16 cellular contexts compared by ENCODE assay signal in the genomic region with DNA sequence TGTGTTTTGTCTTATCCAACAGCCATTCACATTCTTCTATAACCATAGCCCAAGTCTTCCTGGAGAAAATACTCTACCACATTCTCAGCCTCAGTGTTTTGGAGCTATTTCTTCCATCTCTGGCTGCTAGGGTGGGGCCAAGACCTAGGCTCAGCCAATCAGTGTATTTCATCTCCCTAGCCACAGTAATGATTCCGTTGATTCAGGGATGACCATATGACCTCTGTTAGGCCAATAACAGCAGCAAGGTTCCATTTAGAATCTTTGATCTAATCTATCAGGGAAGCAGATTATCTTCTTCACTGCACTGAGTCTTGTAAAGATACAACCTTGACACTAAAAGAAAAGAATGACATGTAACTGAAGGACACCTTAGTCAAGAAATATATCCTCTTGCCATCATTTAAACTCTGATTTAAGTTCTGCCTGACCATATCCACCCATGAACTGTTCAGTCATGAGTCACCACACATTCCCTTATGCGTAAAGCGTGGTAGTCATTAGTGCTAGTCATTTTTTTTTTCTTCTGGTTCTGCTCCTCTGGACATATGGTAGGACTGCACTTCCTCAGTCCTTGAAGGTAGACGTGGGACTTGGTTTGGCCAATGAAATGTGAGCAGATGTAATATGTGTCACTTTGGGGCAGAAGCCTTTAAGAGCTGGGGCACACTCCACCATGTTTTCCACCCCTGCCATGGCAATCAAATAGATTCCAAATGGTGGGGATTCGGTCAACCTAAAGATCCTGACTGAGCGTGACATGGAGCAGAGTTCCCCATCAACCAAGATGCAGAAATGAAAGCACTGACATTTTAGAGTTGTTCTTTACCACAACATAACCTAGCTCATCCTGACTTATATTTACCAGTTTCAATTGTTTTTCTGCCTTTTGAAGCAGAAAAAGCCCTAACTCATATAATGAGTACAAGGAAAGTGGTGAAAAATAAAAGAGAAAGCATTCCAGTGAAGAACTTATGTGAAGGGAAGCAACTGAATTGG. TPM values are rescaled to one million over a fixed set of nuclear protein-coding genes. Genes with fewer than 3 reads are reported as not detected.
DNase-seq lines count a peak whose midpoint lies in the region; ATAC-seq and TF ChIP-seq lines count a peak whose summit lies in the region.
"Had no signal": no experiment of that assay in that cellular context is flagged by ENCODE, and none has a peak within 500 bp of the region (broad histone marks: within the 10 kb centered on the region; RNA-seq: fewer than 3 reads in every experiment).

No MANE protein-coding gene starts in this region.

- H3K9me3 ChIP-seq in HCT116 (ENCODE audit: control insufficient read depth in 1 of 2, insufficient read depth in 1 of 2, low read depth in 1 of 2, low read length in 2 of 2), result no peaks in the 10 kb centered on the region
- no peaks in the 10 kb centered on the region for H3K9me3 ChIP-seq in SK-N-SH

- WGBS in SK-N-SH (ENCODE audit: low lambda C conversion rate), result 53% methylated on average over 6 of the region's 6 CpGs

- H3K4me1 ChIP-seq in HCT116 (ENCODE audit: control insufficient read depth in 1 of 2, insufficient read depth in 2 of 2, low read length in 2 of 2) (peaks cover 0 to 28% of the 10 kb centered on the region in 2 experiments; a peak in 2 of 4 replicates), SK-N-SH (ENCODE audit: control insufficient read depth in 1 of 2, insufficient read depth in 2 of 2, low read depth in 1 of 2, low read length in 1 of 2) (peaks cover 0 to 12% of the 10 kb centered on the region in 2 experiments; a peak in 2 of 4 replicates)

- POLR2A ChIA-PET in HCT116 (lab: Charles Lee) (interaction anchor here (0.9 kb wide), 1 partner anchor 13 kb away, joined by 4 read pairs; a partner anchor contains a TSS), SK-N-SH (lab: Yijun Ruan, JAX) (no interaction called here)

- H3K27me3 ChIP-seq in HCT116 (ENCODE audit: insufficient read depth, low read length) (no peaks in the 10 kb centered on the region), SK-N-SH (ENCODE audit: insufficient read depth) (no peaks in the 10 kb centered on the region)

- BruUV-seq in HCT116 (replicated peaks; lab: Mats Ljungman, UMichigan), result no TSS peak

- ATAC-seq in HCT116 (peak; percentile 81), sciatic nerve (no peak), HG03039 (IDR thresholded peaks at IDR 0.05; ENCODE audit: unreplicated experiment) (no peak)
- ATAC-seq: right cardiac atrium had no signal

- TF ChIP-seq RAD21 in HCT116 (IDR thresholded peaks at IDR 0.05; ENCODE audit: low read depth), result no peak
- TF ChIP-seq RAD21 in SK-N-SH (IDR thresholded peaks at IDR 0.05; ENCODE audit: low read length), result no peak

- intact Hi-C loops in HCT116 (cut with micrococcal nuclease), result no loop called here
- intact Hi-C loops in sciatic nerve (cut with DNase I), result no loop called here

- H4K20me1 ChIP-seq in HCT116 (ENCODE audit: insufficient read depth), result no peaks in the 10 kb centered on the region
- H4K20me1 ChIP-seq in SK-N-SH (ENCODE audit: insufficient read depth), result no peaks in the 10 kb centered on the region

- H3K36me3 ChIP-seq in HCT116 (ENCODE audit: control insufficient read depth in 1 of 2, insufficient read depth in 2 of 2, low read length in 2 of 2) (no peaks in the 10 kb centered on the region), SK-N-SH (replicated peaks in 1 of 2; ENCODE audit: control insufficient read depth in 1 of 2, insufficient read depth in 2 of 2, low read length in 1 of 2) (no peaks in the 10 kb centered on the region)

- H3K9me2 ChIP-seq in HCT116 (ENCODE audit: insufficient read depth) (no peaks in the 10 kb centered on the region), SK-N-SH (no peaks in the 10 kb centered on the region)

- TF ChIP-seq CTCF in HCT116 (IDR thresholded peaks at IDR 0.05 in 2 of 3, conservative IDR thresholded peaks at IDR 0.05 in 1 of 3; ENCODE audit: borderline replicate concordance in 1 of 3, insufficient read depth in 1 of 3, low read depth in 2 of 3, low read length in 2 of 3) (no peak), SK-N-SH (IDR thresholded peaks at IDR 0.05) (no peak), fibroblast of the aortic adventitia (IDR thresholded peaks at IDR 0.05; ENCODE audit: insufficient read depth, low read length) (no peak), coronary artery (IDR thresholded peaks at IDR 0.05) (no peak)

- no peak overlapping the region; a peak in 1 of 4 replicates for H3K4me3 ChIP-seq in HCT116 (replicated peaks in 1 of 2; ENCODE audit: low read depth in 1 of 2, low read length in 2 of 2)
- no peak overlapping the region for H3K4me3 ChIP-seq in SK-N-SH (ENCODE audit: low read depth in 2 of 2, low read length in 1 of 2)
- H3K4me3 ChIP-seq in fibroblast of the aortic adventitia (ENCODE audit: low read depth, low read length), result no peak overlapping the region
- H3K4me3 ChIP-seq in coronary artery, result no peak overlapping the region

- DNase-seq in HCT116 (ENCODE audit: low read depth, low spot score) (peak; percentile 40), SK-N-SH (no peak), fibroblast of the aortic adventitia (ENCODE audit: low read depth) (peak; percentile 80), coronary artery (ENCODE audit: low spot score) (no peak), sciatic nerve (ENCODE audit: low spot score) (no peak)
- DNase-seq in activated effector memory CD4-positive, alpha-beta T cell treated with anti-CD3 and anti-CD28 coated beads, Interleukin-2, amount 50 U/mL, for 16 hours, result no peak
- DNase-seq: activated CD4-positive, alpha-beta T cell treated with anti-CD3 and anti-CD28 coated beads, Interleukin-2, amount 50 U/mL, for 4 hours; cerebellar nuclear complex; kidney; NCI-H2227 treated with DMSO at 0.1 percent for 48 hours; right cardiac atrium; RPMI8226; T-helper 9 cell had no signal

- peaks cover 9% of the 10 kb centered on the region for H3F3A ChIP-seq in SK-N-SH (replicated peaks; ENCODE audit: insufficient read depth)

- H3K9ac ChIP-seq in HCT116 (ENCODE audit: low read length), result no peak overlapping the region
- no peak overlapping the region for H3K9ac ChIP-seq in SK-N-SH

- H3K79me2 ChIP-seq in HCT116 (ENCODE audit: insufficient read depth, low read length) (no peaks in the 10 kb centered on the region), SK-N-SH (ENCODE audit: insufficient read depth) (no peaks in the 10 kb centered on the region)

- CTCF ChIA-PET in HCT116 (lab: Charles Lee) (interaction anchor here (1.1 kb wide), 1 partner anchor 40 kb away, joined by 3 read pairs; no protein-coding TSS in a partner anchor), SK-N-SH (lab: Yijun Ruan, JAX) (interaction anchor here (1.3 kb wide), 1 partner anchor 22 kb away, joined by 3 read pairs; no protein-coding TSS in a partner anchor)

- H3K4me2 ChIP-seq in HCT116 (ENCODE audit: low read length), result peak overlapping the region; percentile 49
- H3K4me2 ChIP-seq in SK-N-SH, result 0 out of 2 replicates have a peak overlapping the region, but pooled peaks have one; percentile 32

- no peak overlapping the region for H3K27ac ChIP-seq in HCT116 (ENCODE audit: low read depth, low read length)
- peak overlapping the region in 1 of 2 experiments; percentile 45; a peak in 2 of 4 replicates for H3K27ac ChIP-seq in SK-N-SH (ENCODE audit: low read depth in 2 of 2, low read length in 1 of 2)
- H3K27ac ChIP-seq in coronary artery, result no peak overlapping the region

- H2AFZ ChIP-seq in HCT116 (ENCODE audit: low read depth, low read length, poor library complexity, severe bottlenecking) (peak overlapping the region; percentile 87), SK-N-SH (ENCODE audit: low read depth) (peak overlapping the region; percentile 54; the same call in 1 of the 2 replicates)

- no peak for TF ChIP-seq EP300 in SK-N-SH (IDR thresholded peaks at IDR 0.05; ENCODE audit: borderline replicate concordance in 1 of 2, low read depth in 1 of 2, low read length in 1 of 2)

- TF ChIP-seq POLR2A in HCT116 (IDR thresholded peaks at IDR 0.05; ENCODE audit: borderline replicate concordance, extremely low read depth, insufficient read depth, insufficient read length), result no peak

- RAD21 ChIA-PET in HCT116 (lab: Charles Lee; ENCODE audit: low non-redundant PET in 1 of 2, low total read pairs in 2 of 2, uncharacterized antibody in 2 of 2, unreplicated experiment in 2 of 2), result interaction anchor here in 1 of 2 experiments (1.7 kb wide), 1 partner anchor 13 kb away, joined by 3 read pairs; a partner anchor contains a TSS

TF ChIP-seq in SK-N-SH, 30 proteins besides CTCF, POLR2A, EP300 and RAD21 (continues in another document):
- TF ChIP-seq CHD2 (IDR thresholded peaks at IDR 0.05; ENCODE audit: low read length, partially characterized antibody) (no peak), GATA2 (CRISPR knock-in tag; IDR thresholded peaks at IDR 0.05) (no peak), FOXJ3 (CRISPR knock-in tag; IDR thresholded peaks at IDR 0.05) (no peak), POLR2AphosphoS5 (IDR thresholded peaks at IDR 0.05; ENCODE audit: low read depth, low read length) (no peak), FOSL2 (IDR thresholded peaks at IDR 0.05; ENCODE audit: borderline replicate concordance, low read depth) (peak; percentile 88; the same call in 1 of the 2 replicates), NFIC (IDR thresholded peaks at IDR 0.05; ENCODE audit: borderline replicate concordance) (no peak), SIN3A (IDR thresholded peaks at IDR 0.05; ENCODE audit: borderline replicate concordance, low read depth, low read length) (no peak), MXI1 (IDR thresholded peaks at IDR 0.05; ENCODE audit: low read depth, low read length) (no peak), EZH2phosphoT487 (IDR thresholded peaks at IDR 0.05; ENCODE audit: borderline replicate concordance, low read depth) (no peak)
- TF ChIP-seq, protein P1, sequence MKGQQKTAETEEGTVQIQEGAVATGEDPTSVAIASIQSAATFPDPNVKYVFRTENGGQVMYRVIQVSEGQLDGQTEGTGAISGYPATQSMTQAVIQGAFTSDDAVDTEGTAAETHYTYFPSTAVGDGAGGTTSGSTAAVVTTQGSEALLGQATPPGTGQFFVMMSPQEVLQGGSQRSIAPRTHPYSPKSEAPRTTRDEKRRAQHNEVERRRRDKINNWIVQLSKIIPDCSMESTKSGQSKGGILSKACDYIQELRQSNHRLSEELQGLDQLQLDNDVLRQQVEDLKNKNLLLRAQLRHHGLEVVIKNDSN (IDR thresholded peaks at IDR 0.05; ENCODE audit: borderline replicate concordance, low read depth), result no peak

RNA-seq across cellular contexts. Expression of a gene that starts 12.7 kb away (rescaled TPM):
- total RNA-seq in HCT116 (2021; ENCODE audit: unreplicated experiment) (20.1 TPM), fibroblast of the aortic adventitia (ENCODE audit: low replicate concordance) (12.3 and 35.4 TPM in 2 replicates), sciatic nerve (22.4 TPM)
- polyA plus RNA-seq in HCT116 (2012), result 9.0 and 12.7 TPM in 2 replicates
- 3.8 and 5.3 TPM in 2 replicates for polyA plus RNA-seq in SK-N-SH (2012; rRNA removed)
- polyA plus RNA-seq in SK-N-SH (2012; cell fraction: cytosol; rRNA removed), result 5.6 and 6.8 TPM in 2 replicates
- 2.6 and 3.1 TPM in 2 replicates for polyA plus RNA-seq in SK-N-SH (2012; cell fraction: nucleus; rRNA removed)

RNA-seq across cellular contexts. Expression of a gene that starts 25.0 kb away (rescaled TPM):
- total RNA-seq in HCT116 (2021; ENCODE audit: unreplicated experiment), result not detected
- not detected in 2 replicates for polyA plus RNA-seq in HCT116 (2012)
- polyA plus RNA-seq in SK-N-SH (2012; rRNA removed), result not detected in 2 replicates
- not detected in 2 replicates for polyA plus RNA-seq in SK-N-SH (2012; cell fraction: cytosol; rRNA removed)
- polyA plus RNA-seq in SK-N-SH (2012; cell fraction: nucleus; rRNA removed), result not detected in 2 replicates
- 0.09 TPM in 1 of 2 replicates, not detected in the other for total RNA-seq in fibroblast of the aortic adventitia (ENCODE audit: low replicate concordance)
- total RNA-seq in sciatic nerve, result not detected
- total RNA-seq: frontal cortex, kidney, temporal lobe had no signal

Comparison
In these comparisons a context has a peak if more than half of its experiments do, and no peak if none do; other contexts are left out.
1. DNase-seq: peak in HCT116 (single experiment) and fibroblast of the aortic adventitia (single experiment); none in SK-N-SH (single experiment), coronary artery (single experiment), sciatic nerve (single experiment) and activated effector memory CD4-positive, alpha-beta T cell treated with anti-CD3 and anti-CD28 coated beads, Interleukin-2, amount 50 U/mL, for 16 hours (single experiment).